ENCODE assay signal across 13 cellular contexts in genomic region chr15:89330881-89331595, GRCh38. TPM values are rescaled to one million over a fixed set of nuclear protein-coding genes. Genes with fewer than 3 reads are reported as not detected.
DNase-seq lines count a peak whose midpoint lies in the region; TF ChIP-seq lines count a peak whose summit lies in the region.
"Had no signal": no experiment of that assay in that cellular context is flagged by ENCODE, and none has a peak within 500 bp of the region (broad histone marks: within the 10 kb centered on the region; RNA-seq: fewer than 3 reads in every experiment).

No MANE protein-coding gene starts in this region.

- no peak for DNase-seq in MCF 10A (ENCODE audit: unreplicated experiment)
- no peak for DNase-seq in breast epithelium (ENCODE audit: low spot score in 2 of 2)
- DNase-seq in activated CD4-positive, alpha-beta memory T cell treated with anti-CD3 and anti-CD28 coated beads, Interleukin-2, amount 10 ng/mL, durations not matched to agents 7 days and 5 days: no peak
- no peak for DNase-seq in glutamatergic neuron
- DNase-seq in transverse colon: no peak
- DNase-seq in COLO829 (ENCODE audit: low spot score): no peak
- no peak for DNase-seq in glomerular visceral epithelial cell (ENCODE audit: extremely low spot score)
- DNase-seq in GM19240 (ENCODE audit: insufficient read length, low spot score): no peak
- DNase-seq: activated gamma-delta T cell, dermis blood vessel endothelial cell, foreskin keratinocyte, WERI-Rb-1 had no signal

- H3K4me3 ChIP-seq in breast epithelium (no peak overlapping the region), transverse colon (peak overlapping the region in 1 of 4 donors; percentile 5)
- H3K4me3 ChIP-seq: vagina had no signal

- H3K9me3 ChIP-seq in breast epithelium (no peaks in the 10 kb centered on the region), transverse colon (no peaks in the 10 kb centered on the region)
- H3K9me3 ChIP-seq: vagina had no signal

- peak overlapping the region; percentile 28 for H3K4me3 Mint-ChIP-seq in MCF 10A (ENCODE audit: unreplicated experiment)
- peak overlapping the region; percentile 52 for H3K4me3 Mint-ChIP-seq in activated CD4-positive, alpha-beta memory T cell treated with anti-CD3 and anti-CD28 coated beads, Interleukin-2, amount 10 ng/mL, durations not matched to agents 7 days and 5 days
- no peak overlapping the region for H3K4me3 Mint-ChIP-seq in glutamatergic neuron (ENCODE audit: unreplicated experiment)

- peaks cover 3% of the 10 kb centered on the region for H3K36me3 ChIP-seq in breast epithelium
- H3K36me3 ChIP-seq in transverse colon: peaks cover 0 to 49% (median 22%) of the 10 kb centered on the region in 4 donors

- BruUV-seq in MCF 10A (replicated peaks; lab: Mats Ljungman, UMichigan): no TSS peak

- no peaks in the 10 kb centered on the region for H3K9me3 Mint-ChIP-seq in MCF 10A (ENCODE audit: unreplicated experiment)
- no peaks in the 10 kb centered on the region for H3K9me3 Mint-ChIP-seq in activated CD4-positive, alpha-beta memory T cell treated with anti-CD3 and anti-CD28 coated beads, Interleukin-2, amount 10 ng/mL, durations not matched to agents 7 days and 5 days
- peaks cover 14% of the 10 kb centered on the region for H3K9me3 Mint-ChIP-seq in glutamatergic neuron (ENCODE audit: unreplicated experiment)

- no peak for TF ChIP-seq EP300 in transverse colon (IDR thresholded peaks at IDR 0.05; ENCODE audit: low read depth)

- no peak overlapping the region for H3K27ac ChIP-seq in breast epithelium
- peak overlapping the region; percentile 38 to 70 (median 64) for H3K27ac ChIP-seq in transverse colon
- H3K27ac ChIP-seq: foreskin keratinocyte, vagina, WERI-Rb-1 had no signal

- CTCF ChIA-PET in MCF 10A (lab: Yijun Ruan, JAX): interaction anchor here (0.6 to 0.7 kb wide), 2 partner anchors 316 to 391 kb away, joined by 3 to 4 read pairs; no protein-coding TSS in a partner anchor
- CTCF ChIA-PET in activated CD4-positive, alpha-beta memory T cell treated with anti-CD3 and anti-CD28 coated beads, Interleukin-2, amount 10 ng/mL, durations not matched to agents 7 days and 5 days (lab: Charles Lee): interaction anchor here (0.7 to 3.8 kb wide), 5 partner anchors 28 to 1685 kb away, joined by 3 to 18 read pairs (median 5); no protein-coding TSS in a partner anchor

- WGBS in transverse colon (ENCODE audit: low coverage in 1 of 2), 2 donors: 55 to 57% methylated on average over 6 to 7 of the region's 7 CpGs

- H3K4me1 Mint-ChIP-seq in MCF 10A (ENCODE audit: insufficient read depth, unreplicated experiment): peaks cover 22% of the 10 kb centered on the region
- peaks cover 62% of the 10 kb centered on the region for H3K4me1 Mint-ChIP-seq in activated CD4-positive, alpha-beta memory T cell treated with anti-CD3 and anti-CD28 coated beads, Interleukin-2, amount 10 ng/mL, durations not matched to agents 7 days and 5 days
- peaks cover 15% of the 10 kb centered on the region for H3K4me1 Mint-ChIP-seq in glutamatergic neuron (ENCODE audit: low read depth, unreplicated experiment)

- H3K27ac Mint-ChIP-seq in MCF 10A (ENCODE audit: low read depth, unreplicated experiment) (peak overlapping the region; percentile 55), glutamatergic neuron (ENCODE audit: unreplicated experiment) (peak overlapping the region; percentile 7)
- peak overlapping the region; percentile 85 for H3K27ac Mint-ChIP-seq in activated CD4-positive, alpha-beta memory T cell treated with anti-CD3 and anti-CD28 coated beads, Interleukin-2, amount 10 ng/mL, durations not matched to agents 7 days and 5 days

- intact Hi-C loops in MCF 10A (cut with micrococcal nuclease) (no loop called here), breast epithelium (cut with DNase I; ENCODE audit: low total_unique reads) (loop anchor here (5.0 kb wide), 1 partner anchor 341 kb away; no protein-coding TSS in a partner anchor), transverse colon (cut with DNase I; ENCODE audit: low total_unique reads) (no loop called here)

- POLR2A ChIA-PET in MCF 10A (lab: Yijun Ruan, JAX): no interaction called here
- POLR2A ChIA-PET in activated CD4-positive, alpha-beta memory T cell treated with anti-CD3 and anti-CD28 coated beads, Interleukin-2, amount 10 ng/mL, durations not matched to agents 7 days and 5 days (lab: Charles Lee): interaction anchor here (0.8 to 10.5 kb wide), 4 partner anchors 13 to 128 kb away, joined by 3 to 156 read pairs (median 10); partner anchors contain the start of gene FANCI

- H3K4me1 ChIP-seq in breast epithelium (peaks cover 6 to 12% of the 10 kb centered on the region in 2 donors), transverse colon (peaks cover 34 to 68% (median 58%) of the 10 kb centered on the region in 4 donors)
- H3K4me1 ChIP-seq: foreskin keratinocyte had no signal

- no peaks in the 10 kb centered on the region for H3K27me3 Mint-ChIP-seq in MCF 10A (ENCODE audit: insufficient read depth, unreplicated experiment)
- peaks cover 4% of the 10 kb centered on the region for H3K27me3 Mint-ChIP-seq in activated CD4-positive, alpha-beta memory T cell treated with anti-CD3 and anti-CD28 coated beads, Interleukin-2, amount 10 ng/mL, durations not matched to agents 7 days and 5 days
- H3K27me3 Mint-ChIP-seq in glutamatergic neuron (ENCODE audit: unreplicated experiment): peaks cover 20% of the 10 kb centered on the region

- TF ChIP-seq CTCF in MCF 10A (IDR thresholded peaks at IDR 0.05; ENCODE audit: unreplicated experiment) (no peak), breast epithelium (IDR thresholded peaks at IDR 0.05) (no peak), glutamatergic neuron (IDR thresholded peaks at IDR 0.05; ENCODE audit: partially characterized antibody, unreplicated experiment) (no peak), transverse colon (IDR thresholded peaks at IDR 0.05) (no peak)

- H3K27me3 ChIP-seq in breast epithelium (no peaks in the 10 kb centered on the region), transverse colon (no peaks in the 10 kb centered on the region)
- H3K27me3 ChIP-seq: foreskin keratinocyte, vagina had no signal

- TF ChIP-seq POLR2A in breast epithelium (IDR thresholded peaks at IDR 0.05) (no peak), transverse colon (IDR thresholded peaks at IDR 0.05) (no peak)

- in situ Hi-C loops in transverse colon (cut with MboI; ENCODE audit: low pct_ligation_motif_present in 1 of 4, low pct_unique_long_range_greater_than_20kb in 1 of 4, low sequenced_read_pairs in 3 of 4): no loop called here

- H3K36me3 Mint-ChIP-seq in MCF 10A (ENCODE audit: insufficient read depth, unreplicated experiment) (peaks cover 70% of the 10 kb centered on the region), glutamatergic neuron (ENCODE audit: unreplicated experiment) (no peaks in the 10 kb centered on the region)
- H3K36me3 Mint-ChIP-seq in activated CD4-positive, alpha-beta memory T cell treated with anti-CD3 and anti-CD28 coated beads, Interleukin-2, amount 10 ng/mL, durations not matched to agents 7 days and 5 days (ENCODE audit: low read depth): peaks cover 74% of the 10 kb centered on the region

RNA-seq across cellular contexts. Expression of gene POLG, which starts 3.6 kb away (rescaled TPM):
- total RNA-seq in MCF 10A (2022): 52.9 and 62.2 TPM in 2 replicates
- total RNA-seq in breast epithelium: 10 to 100 TPM; 50.6 to 59.6 (median 53.3) TPM
- 100 to 1,000 TPM; 106 to 109 TPM for total RNA-seq in activated CD4-positive, alpha-beta memory T cell treated with anti-CD3 and anti-CD28 coated beads, Interleukin-2, amount 10 ng/mL, durations not matched to agents 7 days and 5 days
- 55.4 TPM for total RNA-seq in glutamatergic neuron (ENCODE audit: unreplicated experiment)
- total RNA-seq in transverse colon: 100 to 1,000 TPM in 2 of 4 donors, 10 to 100 TPM in 2; 64.5 to 204 (median 114) TPM

Comparison
In these comparisons a context has a peak if more than half of its experiments do, and no peak if none do; other contexts are left out.
1. H3K27ac Mint-ChIP-seq: peak in every context shown above with its lines; median percentile 85 in activated CD4-positive, alpha-beta memory T cell treated with anti-CD3 and anti-CD28 coated beads, Interleukin-2, amount 10 ng/mL, durations not matched to agents 7 days and 5 days; 55 in MCF 10A; 7 in glutamatergic neuron.
2. H3K27ac ChIP-seq: peak in transverse colon (4 of 4); none in breast epithelium (0 of 2).